26 cellular contexts compared by ENCODE assay signal in genomic region chr1:65334081-65334480, GRCh38.
"Had no signal": no experiment of that assay in that cellular context is flagged by ENCODE, and none has a peak within 500 bp of the region (broad histone marks: within the 10 kb centered on the region; RNA-seq: fewer than 3 reads in every experiment).

No MANE protein-coding gene starts in this region.

- H3K27me3 ChIP-seq: left lung, pancreas, stomach, tibial artery, upper lobe of right lung had no signal

- DNase-seq: hippocampal formation; kidney glomerular epithelial cell; left colon; left lung; lower lobe of right lung; mammary epithelial cell; mesenchymal stem cell; naive thymus-derived CD8-positive, alpha-beta T cell; nucleus accumbens; pancreas; posterior cingulate gyrus; retina; right cardiac atrium; stimulated activated CD4-positive, alpha-beta T cell treated with anti-CD3 and anti-CD28 coated beads, Interleukin-12 subunit alpha, Interleukin-12 subunit beta, amount 100 ng/mL, for 4 hours; stimulated activated CD4-positive, alpha-beta T cell treated with anti-CD3 and anti-CD28 coated beads, Interleukin-15, amount 100 ng/mL, for 24 hours; stimulated activated CD4-positive, alpha-beta T cell treated with anti-CD3 and anti-CD28 coated beads, Interleukin-2, amount 100 ng/mL, for 24 hours; stimulated activated CD4-positive, alpha-beta T cell treated with anti-CD3 and anti-CD28 coated beads, Interleukin-4, amount 100 ng/mL, for 1 hour; stimulated activated naive B cell treated with anti-CD40 and anti-IgM and Interleukin-4, amounts not matched to agents 10 μg/mL and 1 μg/mL and 100 μg/mL, for 72 hours; stimulated activated naive CD8-positive, alpha-beta T cell treated with anti-CD3 and anti-CD28 coated beads, Interleukin-15, Interleukin-2, amounts not matched to agents 100 U/mL and 50 U/mL, for 24 hours; stomach; tibial artery; upper lobe of right lung had no signal

- ATAC-seq: left colon; left lung; lower lobe of right lung; naive thymus-derived CD8-positive, alpha-beta T cell; pancreas; right cardiac atrium; sciatic nerve; stimulated activated naive B cell treated with anti-CD40 and anti-IgM and Interleukin-4, amounts not matched to agents 10 μg/mL and 1 μg/mL and 100 μg/mL, for 72 hours; stimulated activated naive CD8-positive, alpha-beta T cell treated with anti-CD3 and anti-CD28 coated beads, Interleukin-15, Interleukin-2, amounts not matched to agents 100 U/mL and 50 U/mL, for 24 hours; upper lobe of right lung had no signal

- H3K4me3 ChIP-seq: left lung, lower lobe of right lung, pancreas, prostate gland, skin epidermis, stomach, thoracic aorta, tibial artery, upper lobe of right lung had no signal

- H3K27ac ChIP-seq: left lung, lower lobe of right lung, pancreas, prostate gland, skin epidermis, stomach, thoracic aorta, tibial artery, upper lobe of right lung had no signal

- H3K36me3 ChIP-seq: left lung, lower lobe of right lung, pancreas, prostate gland, stomach, thoracic aorta, tibial artery, upper lobe of right lung had no signal

- H3K9me3 ChIP-seq: left lung, lower lobe of right lung, pancreas, prostate gland, stomach, thoracic aorta, tibial artery, upper lobe of right lung had no signal

- H3K4me1 ChIP-seq: left lung, lower lobe of right lung, pancreas, prostate gland, stomach, tibial artery, upper lobe of right lung had no signal
